1 cellular context compared by ENCODE assay signal in genomic region chr2:197461073-197461472, GRCh38.
TF ChIP-seq lines count a peak whose summit lies in the region.

No MANE protein-coding gene starts in this region.

TF ChIP-seq in GM12878, 131 proteins besides CTCF, POLR2A, EP300 and RAD21:
- TF ChIP-seq, protein P1, sequence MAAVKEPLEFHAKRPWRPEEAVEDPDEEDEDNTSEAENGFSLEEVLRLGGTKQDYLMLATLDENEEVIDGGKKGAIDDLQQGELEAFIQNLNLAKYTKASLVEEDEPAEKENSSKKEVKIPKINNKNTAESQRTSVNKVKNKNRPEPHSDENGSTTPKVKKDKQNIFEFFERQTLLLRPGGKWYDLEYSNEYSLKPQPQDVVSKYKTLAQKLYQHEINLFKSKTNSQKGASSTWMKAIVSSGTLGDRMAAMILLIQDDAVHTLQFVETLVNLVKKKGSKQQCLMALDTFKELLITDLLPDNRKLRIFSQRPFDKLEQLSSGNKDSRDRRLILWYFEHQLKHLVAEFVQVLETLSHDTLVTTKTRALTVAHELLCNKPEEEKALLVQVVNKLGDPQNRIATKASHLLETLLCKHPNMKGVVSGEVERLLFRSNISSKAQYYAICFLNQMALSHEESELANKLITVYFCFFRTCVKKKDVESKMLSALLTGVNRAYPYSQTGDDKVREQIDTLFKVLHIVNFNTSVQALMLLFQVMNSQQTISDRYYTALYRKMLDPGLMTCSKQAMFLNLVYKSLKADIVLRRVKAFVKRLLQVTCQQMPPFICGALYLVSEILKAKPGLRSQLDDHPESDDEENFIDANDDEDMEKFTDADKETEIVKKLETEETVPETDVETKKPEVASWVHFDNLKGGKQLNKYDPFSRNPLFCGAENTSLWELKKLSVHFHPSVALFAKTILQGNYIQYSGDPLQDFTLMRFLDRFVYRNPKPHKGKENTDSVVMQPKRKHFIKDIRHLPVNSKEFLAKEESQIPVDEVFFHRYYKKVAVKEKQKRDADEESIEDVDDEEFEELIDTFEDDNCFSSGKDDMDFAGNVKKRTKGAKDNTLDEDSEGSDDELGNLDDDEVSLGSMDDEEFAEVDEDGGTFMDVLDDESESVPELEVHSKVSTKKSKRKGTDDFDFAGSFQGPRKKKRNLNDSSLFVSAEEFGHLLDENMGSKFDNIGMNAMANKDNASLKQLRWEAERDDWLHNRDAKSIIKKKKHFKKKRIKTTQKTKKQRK (IDR thresholded peaks at IDR 0.05; ENCODE audit: low read depth, low read length): no peak
- TF ChIP-seq IRF4 (IDR thresholded peaks at IDR 0.05; ENCODE audit: low read depth, low read length) (no peak), ESRRA (IDR thresholded peaks at IDR 0.05; ENCODE audit: low read length) (no peak), PML (IDR thresholded peaks at IDR 0.05; ENCODE audit: low read length) (no peak), STAT1 (conservative IDR thresholded peaks at IDR 0.05) (no peak)
